ENCODE assay signal across 25 cellular contexts in genomic region chr2:23753291-23754006, GRCh38.
"Had no signal": no experiment of that assay in that cellular context is flagged by ENCODE, and none has a peak within 500 bp of the region (broad histone marks: within the 10 kb centered on the region; RNA-seq: fewer than 3 reads in every experiment).

No MANE protein-coding gene starts in this region.

- ATAC-seq: activated CD4-positive, alpha-beta T cell treated with anti-CD3 and anti-CD28 coated beads for 36 hours; activated T-cell treated with anti-CD3 and anti-CD28 coated beads, Interleukin-2, amount 50 U/mL, for 72 hours; left lung; lower lobe of right lung; natural killer cell treated with Interleukin-12 subunit alpha and Interleukin-12 subunit beta and Interleukin-15 and Interleukin-18, amount 100 ng/mL, for 72 hours; right cardiac atrium; stimulated activated naive B cell treated with anti-CD40 and anti-IgM and Interleukin-4, amounts not matched to agents 10 μg/mL and 1 μg/mL and 100 μg/mL, for 72 hours; upper lobe of right lung had no signal

- H3K27ac ChIP-seq: adrenal gland, epithelial cell of prostate, esophagus squamous epithelium, left lung, lower lobe of right lung, stomach, thyroid gland, upper lobe of right lung had no signal

- H3K9me3 ChIP-seq: adrenal gland, esophagus squamous epithelium, left lung, lower lobe of right lung, stomach, thyroid gland, upper lobe of right lung had no signal

- H3K27me3 Mint-ChIP-seq: activated CD4-positive, alpha-beta T cell treated with anti-CD3 and anti-CD28 coated beads for 36 hours; activated naive CD8-positive, alpha-beta T cell treated with anti-CD3 and anti-CD28 coated beads for 36 hours; natural killer cell treated with Interleukin-12 subunit alpha and Interleukin-12 subunit beta and Interleukin-15 and Interleukin-18, amount 100 ng/mL, for 72 hours; stimulated activated naive B cell treated with anti-CD40 and anti-IgM and Interleukin-4, amounts not matched to agents 10 μg/mL and 1 μg/mL and 100 μg/mL, for 72 hours had no signal

- H3K27me3 ChIP-seq: adrenal gland, esophagus squamous epithelium, left lung, stomach, thyroid gland, upper lobe of right lung had no signal

- DNase-seq: activated CD4-positive, alpha-beta T cell treated with anti-CD3 and anti-CD28 coated beads for 36 hours; activated CD4-positive, alpha-beta T cell treated with anti-CD3 and anti-CD28 coated beads, Interleukin-2, amount 50 U/mL, for 4 hours; activated CD4-positive, CD25-positive, alpha-beta regulatory T cell; activated naive CD4-positive, alpha-beta T cell; activated naive CD8-positive, alpha-beta T cell treated with anti-CD3 and anti-CD28 coated beads for 36 hours; activated T-cell treated with anti-CD3 and anti-CD28 coated beads for 4 hours; activated T-cell treated with anti-CD3 and anti-CD28 coated beads, Interleukin-2, amount 50 U/mL, for 72 hours; adrenal gland; central memory CD4-positive, alpha-beta T cell; effector CD8-positive, alpha-beta T cell; esophagus squamous epithelium; left lung; lower lobe of right lung; mesenchymal stem cell; posterior cingulate gyrus; right cardiac atrium; stimulated activated CD4-positive, alpha-beta T cell treated with anti-CD3 and anti-CD28 coated beads, Interleukin-15, amount 100 ng/mL, for 24 hours; stimulated activated CD4-positive, alpha-beta T cell treated with anti-CD3 and anti-CD28 coated beads, Interleukin-2, amount 100 ng/mL, for 24 hours; stimulated activated naive B cell treated with anti-CD40 and anti-IgM and Interleukin-4, amounts not matched to agents 10 μg/mL and 1 μg/mL and 100 μg/mL, for 72 hours; stomach; T-helper 2 cell; thyroid gland; upper lobe of right lung had no signal

- H3K4me1 ChIP-seq: adrenal gland, thyroid gland had no signal

- H3K4me3 Mint-ChIP-seq: activated CD4-positive, alpha-beta T cell treated with anti-CD3 and anti-CD28 coated beads for 36 hours; activated naive CD8-positive, alpha-beta T cell treated with anti-CD3 and anti-CD28 coated beads for 36 hours; activated T-cell treated with anti-CD3 and anti-CD28 coated beads, Interleukin-2, amount 50 U/mL, for 72 hours; natural killer cell treated with Interleukin-12 subunit alpha and Interleukin-12 subunit beta and Interleukin-15 and Interleukin-18, amount 100 ng/mL, for 72 hours; stimulated activated naive B cell treated with anti-CD40 and anti-IgM and Interleukin-4, amounts not matched to agents 10 μg/mL and 1 μg/mL and 100 μg/mL, for 72 hours had no signal

- H3K27ac Mint-ChIP-seq: activated CD4-positive, alpha-beta T cell treated with anti-CD3 and anti-CD28 coated beads for 36 hours; activated naive CD8-positive, alpha-beta T cell treated with anti-CD3 and anti-CD28 coated beads for 36 hours; activated T-cell treated with anti-CD3 and anti-CD28 coated beads, Interleukin-2, amount 50 U/mL, for 72 hours; natural killer cell treated with Interleukin-12 subunit alpha and Interleukin-12 subunit beta and Interleukin-15 and Interleukin-18, amount 100 ng/mL, for 72 hours; stimulated activated naive B cell treated with anti-CD40 and anti-IgM and Interleukin-4, amounts not matched to agents 10 μg/mL and 1 μg/mL and 100 μg/mL, for 72 hours had no signal

- H3K4me3 ChIP-seq: adrenal gland, esophagus squamous epithelium, left lung, lower lobe of right lung, stomach, thyroid gland, upper lobe of right lung had no signal

- H3K4me1 Mint-ChIP-seq: stimulated activated naive B cell treated with anti-CD40 and anti-IgM and Interleukin-4, amounts not matched to agents 10 μg/mL and 1 μg/mL and 100 μg/mL, for 72 hours had no signal
